ENCODE assay signal across 11 cellular contexts in genomic region chr4:76687730-76688441, GRCh38.
DNase-seq lines count a peak whose midpoint lies in the region; ATAC-seq, FAIRE-seq and TF ChIP-seq lines count a peak whose summit lies in the region.
"Had no signal": no experiment of that assay in that cellular context is flagged by ENCODE, and none has a peak within 500 bp of the region (broad histone marks: within the 10 kb centered on the region; RNA-seq: fewer than 3 reads in every experiment).

No MANE protein-coding gene starts in this region.

- H3K9me3 ChIP-seq in HCT116 (ENCODE audit: control insufficient read depth in 1 of 2, insufficient read depth in 1 of 2, low read depth in 1 of 2, low read length in 2 of 2), result no peaks in the 10 kb centered on the region

- H3K4me3 ChIP-seq in HCT116 (replicated peaks in 1 of 2; ENCODE audit: low read depth in 1 of 2, low read length in 2 of 2) (no peak overlapping the region), bronchial epithelial cell (ENCODE audit: low read depth, low read length) (no peak overlapping the region)

- peak overlapping the region; percentile 94 for H3K4me2 ChIP-seq in HCT116 (ENCODE audit: low read length)

- H3K4me3 Mint-ChIP-seq in neural crest cell (peak overlapping the region; percentile 92), immature natural killer cell (no peak overlapping the region)

- H3K9me3 Mint-ChIP-seq in neural crest cell (no peaks in the 10 kb centered on the region), immature natural killer cell (peaks cover 0 to 6% (median 0%) of the 10 kb centered on the region in 6 donors)
- H3K9me3 Mint-ChIP-seq: memory B cell had no signal

- no peak overlapping the region for H3K27ac ChIP-seq in HCT116 (ENCODE audit: low read depth, low read length)

- peak; percentile 60 for FAIRE-seq in bronchial epithelial cell (lab: Jason Lieb, UNC)

- H3K36me3 ChIP-seq in HCT116 (ENCODE audit: control insufficient read depth in 1 of 2, insufficient read depth in 2 of 2, low read length in 2 of 2) (no peaks in the 10 kb centered on the region), bronchial epithelial cell (ENCODE audit: control insufficient read depth, insufficient read depth, low read length) (no peaks in the 10 kb centered on the region)

- H2AFZ ChIP-seq in HCT116 (ENCODE audit: low read depth, low read length, poor library complexity, severe bottlenecking), result no peak overlapping the region

- intact Hi-C loops in HCT116 (cut with micrococcal nuclease), result no loop called here

- H3K27me3 ChIP-seq in HCT116 (ENCODE audit: insufficient read depth, low read length) (no peaks in the 10 kb centered on the region), bronchial epithelial cell (ENCODE audit: control insufficient read depth, insufficient read depth, low read length) (no peaks in the 10 kb centered on the region)

- H3K79me2 ChIP-seq in HCT116 (ENCODE audit: insufficient read depth, low read length), result peaks cover 32% of the 10 kb centered on the region

- no peaks in the 10 kb centered on the region for H3K9me2 ChIP-seq in HCT116 (ENCODE audit: insufficient read depth)

- no peaks in the 10 kb centered on the region for H4K20me1 ChIP-seq in HCT116 (ENCODE audit: insufficient read depth)

- no peak for TF ChIP-seq RAD21 in HCT116 (IDR thresholded peaks at IDR 0.05; ENCODE audit: low read depth)

- DNase-seq in HCT116 (ENCODE audit: low read depth, low spot score), result no peak
- DNase-seq in NCI-H2107 treated with DMSO at 0.1 percent for 48 hours (lab: John Stamatoyannopoulos, UW; ENCODE audit: unreplicated experiment), result peak; percentile 46
- DNase-seq in bronchial epithelial cell (ENCODE audit: low read depth), result no peak
- no peak for DNase-seq in neural crest cell (ENCODE audit: low read depth, low spot score)
- DNase-seq in immature natural killer cell, result no peak
- DNase-seq: activated CD4-positive, alpha-beta T cell treated with anti-CD3 and anti-CD28 coated beads, Interleukin-2, amount 50 U/mL, for 4 hours; KG1 had no signal

- CTCF ChIA-PET in HCT116 (lab: Charles Lee), result no interaction called here

- no peak for TF ChIP-seq CTCF in HCT116 (IDR thresholded peaks at IDR 0.05 in 2 of 3, conservative IDR thresholded peaks at IDR 0.05 in 1 of 3; ENCODE audit: borderline replicate concordance in 1 of 3, insufficient read depth in 1 of 3, low read depth in 2 of 3, low read length in 2 of 3)
- no peak for TF ChIP-seq CTCF in bronchial epithelial cell (IDR thresholded peaks at IDR 0.05; ENCODE audit: insufficient read depth, low read length, severe bottlenecking)
- TF ChIP-seq CTCF in neural crest cell (conservative IDR thresholded peaks at IDR 0.05), result no peak

- ATAC-seq in HCT116 (no peak), GM18868 (IDR thresholded peaks at IDR 0.05; ENCODE audit: unreplicated experiment) (no peak), HG02759 (IDR thresholded peaks at IDR 0.05; ENCODE audit: unreplicated experiment) (no peak), HG03139 (IDR thresholded peaks at IDR 0.05; ENCODE audit: unreplicated experiment) (no peak)

- no peak for TF ChIP-seq POLR2A in HCT116 (IDR thresholded peaks at IDR 0.05; ENCODE audit: borderline replicate concordance, extremely low read depth, insufficient read depth, insufficient read length)

- no peak overlapping the region for H3K27ac Mint-ChIP-seq in neural crest cell (ENCODE audit: unreplicated experiment)
- no peak overlapping the region for H3K27ac Mint-ChIP-seq in immature natural killer cell
- H3K27ac Mint-ChIP-seq: memory B cell had no signal

- H3K4me1 Mint-ChIP-seq in neural crest cell, result peaks cover 56% of the 10 kb centered on the region
- peaks cover 12 to 15% of the 10 kb centered on the region in 2 donors for H3K4me1 Mint-ChIP-seq in immature natural killer cell

- H3K9ac ChIP-seq in HCT116 (ENCODE audit: low read length), result no peak overlapping the region

- H3K27me3 Mint-ChIP-seq in neural crest cell (ENCODE audit: low read depth) (no peaks in the 10 kb centered on the region), immature natural killer cell (ENCODE audit: low read depth in 3 of 3) (peaks cover 7 to 29% (median 14%) of the 10 kb centered on the region in 3 donors)

- POLR2A ChIA-PET in HCT116 (lab: Charles Lee), result no interaction called here

- peaks cover 2 to 37% of the 10 kb centered on the region in 2 experiments; a peak in 3 of 4 replicates for H3K4me1 ChIP-seq in HCT116 (ENCODE audit: control insufficient read depth in 1 of 2, insufficient read depth in 2 of 2, low read length in 2 of 2)

- H3K36me3 Mint-ChIP-seq in neural crest cell (ENCODE audit: low read depth) (no peaks in the 10 kb centered on the region), immature natural killer cell (peaks cover 0 to 3% (median 0%) of the 10 kb centered on the region in 3 donors)
- H3K36me3 Mint-ChIP-seq: memory B cell had no signal

- no TSS peak for BruUV-seq in HCT116 (replicated peaks; lab: Mats Ljungman, UMichigan)

- RAD21 ChIA-PET in HCT116 (lab: Charles Lee; ENCODE audit: low non-redundant PET in 1 of 2, low total read pairs in 2 of 2, uncharacterized antibody in 2 of 2, unreplicated experiment in 2 of 2), result no interaction called here

TF ChIP-seq in HCT116, 20 proteins besides CTCF, POLR2A, EP300 and RAD21:
- TF ChIP-seq CEBPB (IDR thresholded peaks at IDR 0.05; ENCODE audit: low read depth), result no peak
- no peak for TF ChIP-seq REST (IDR thresholded peaks at IDR 0.05; ENCODE audit: low read depth)
- no peak for TF ChIP-seq ZNF274 (IDR thresholded peaks at IDR 0.05; ENCODE audit: low read depth, low read length)
- no peak for TF ChIP-seq SIN3A (IDR thresholded peaks at IDR 0.05; ENCODE audit: low read depth)
- no peak for TF ChIP-seq EZH2 (IDR thresholded peaks at IDR 0.05)
- no peak for TF ChIP-seq ZFX (IDR thresholded peaks at IDR 0.05)
- no peak for TF ChIP-seq MAX (IDR thresholded peaks at IDR 0.05)
- no peak for TF ChIP-seq ATF3 (IDR thresholded peaks at IDR 0.05)
- no peak for TF ChIP-seq ZBTB33 (IDR thresholded peaks at IDR 0.05; ENCODE audit: extremely low read depth, insufficient replicate concordance, low read length)
- no peak for TF ChIP-seq SRF (IDR thresholded peaks at IDR 0.05; ENCODE audit: low read depth)
